13 cellular contexts compared by ENCODE assay signal in the genomic region with DNA sequence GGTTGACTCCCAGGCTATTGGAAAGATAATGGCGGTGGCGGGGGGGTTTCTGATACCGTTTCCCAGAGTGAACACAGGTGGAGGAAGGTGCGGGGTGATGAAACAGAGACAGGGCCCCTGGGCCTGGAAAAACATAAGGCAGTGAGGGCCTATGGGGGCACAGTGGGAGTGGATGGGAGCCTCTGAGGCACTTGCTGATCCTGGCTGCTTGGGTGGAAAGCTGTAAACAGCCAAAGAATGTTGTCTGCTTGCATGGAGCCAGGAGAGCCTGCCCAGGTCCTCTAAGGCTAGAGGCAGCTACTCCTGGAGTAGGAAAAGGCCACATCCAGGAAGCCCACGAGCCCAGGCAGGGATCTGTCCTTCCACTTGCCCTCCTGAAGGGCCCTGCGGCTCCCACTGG. TPM values are rescaled to one million over a fixed set of nuclear protein-coding genes. Genes with fewer than 3 reads are reported as not detected.
DNase-seq lines count a peak whose midpoint lies in the region; TF ChIP-seq lines count a peak whose summit lies in the region.
"Had no signal": no experiment of that assay in that cellular context is flagged by ENCODE, and none has a peak within 500 bp of the region (broad histone marks: within the 10 kb centered on the region; RNA-seq: fewer than 3 reads in every experiment).

No MANE protein-coding gene starts in this region.

- H3K36me3 ChIP-seq in HEK293 (ENCODE audit: control insufficient read depth in 2 of 2, insufficient read depth in 1 of 2, low read length in 2 of 2), result no peaks in the 10 kb centered on the region
- H3K36me3 ChIP-seq in colonic mucosa, result no peaks in the 10 kb centered on the region
- H3K36me3 ChIP-seq in mucosa of stomach (ENCODE audit: control insufficient read depth, insufficient read depth, low read length), result no peaks in the 10 kb centered on the region
- no peaks in the 10 kb centered on the region for H3K36me3 ChIP-seq in HAP-1 (replicated peaks)
- no peaks in the 10 kb centered on the region; the same call in 1 of the 2 replicates for H3K36me3 ChIP-seq in WERI-Rb-1

- no peaks in the 10 kb centered on the region for H3K27me3 ChIP-seq in colonic mucosa
- no peaks in the 10 kb centered on the region for H3K27me3 ChIP-seq in mucosa of stomach (ENCODE audit: control insufficient read depth, insufficient read depth, low read length)
- H3K27me3 ChIP-seq in HAP-1 (ENCODE audit: low read depth), result peaks cover 4% of the 10 kb centered on the region
- H3K27me3 ChIP-seq in WERI-Rb-1 (ENCODE audit: insufficient read depth, low read depth, severe bottlenecking), result no peaks in the 10 kb centered on the region

- no peak overlapping the region for H3K4me3 ChIP-seq in HEK293 (ENCODE audit: low read depth, low read length)
- no peak overlapping the region for H3K4me3 ChIP-seq in colonic mucosa
- no peak overlapping the region for H3K4me3 ChIP-seq in mucosa of stomach (ENCODE audit: low read length)
- no peak overlapping the region for H3K4me3 ChIP-seq in HAP-1
- no peak overlapping the region for H3K4me3 ChIP-seq in WERI-Rb-1 (ENCODE audit: low read depth, low read length)

- H3K4me1 ChIP-seq in HEK293 (ENCODE audit: control insufficient read depth, insufficient read depth, low read length) (peaks cover 3% of the 10 kb centered on the region; the same call in 1 of the 2 replicates), colonic mucosa (peaks cover 11% of the 10 kb centered on the region), mucosa of stomach (ENCODE audit: control insufficient read depth, insufficient read depth, low read length) (peaks cover 73% of the 10 kb centered on the region), HAP-1 (peaks cover 17% of the 10 kb centered on the region)

- in situ Hi-C loops in HAP-1 (cut with MboI; ENCODE audit: low sequenced_read_pairs), result no loop called here

- H3K27ac ChIP-seq in HEK293 (ENCODE audit: extremely low read depth, low read depth, low read length), result no peak overlapping the region
- peak overlapping the region; percentile 85 for H3K27ac ChIP-seq in colonic mucosa
- peak overlapping the region; percentile 100 for H3K27ac ChIP-seq in temporal lobe (ENCODE audit: low read depth, low read length)
- H3K27ac ChIP-seq in WERI-Rb-1, result no peak overlapping the region

- TF ChIP-seq CTCF in HEK293 (tag by site-specific recombination; IDR thresholded peaks at IDR 0.05) (no peak), colonic mucosa (IDR thresholded peaks at IDR 0.05) (no peak), WERI-Rb-1 (IDR thresholded peaks at IDR 0.05; ENCODE audit: low read depth, low read length) (no peak)

- DNase-seq in colonic mucosa, result no peak
- DNase-seq in DMS153 treated with DMSO at 0.1 percent for 48 hours (lab: John Stamatoyannopoulos, UW; ENCODE audit: unreplicated experiment), result no peak
- DNase-seq in HAP-1 (ENCODE audit: low spot score in 2 of 2), result no peak
- DNase-seq in WERI-Rb-1, result no peak
- DNase-seq in NCI-H1930 (lab: John Stamatoyannopoulos, UW), result no peak
- DNase-seq: activated CD8-positive, alpha-beta memory T cell treated with anti-CD3 and anti-CD28 coated beads, Interleukin-2, amount 50 U/mL, for 48 hours; MM.1S; NCI-H2227 treated with DMSO at 0.1 percent for 48 hours; stimulated activated CD4-positive, alpha-beta T cell treated with anti-CD3 and anti-CD28 coated beads, Interleukin-12 subunit alpha, Interleukin-12 subunit beta, amount 100 ng/mL, for 4 hours had no signal

- intact Hi-C loops in colonic mucosa (cut with DNase I), result no loop called here

- H3K9me3 ChIP-seq in HEK293 (ENCODE audit: control insufficient read depth, insufficient read depth, low read depth, low read length) (no peaks in the 10 kb centered on the region), colonic mucosa (no peaks in the 10 kb centered on the region), mucosa of stomach (ENCODE audit: control insufficient read depth, low read length) (no peaks in the 10 kb centered on the region), HAP-1 (no peaks in the 10 kb centered on the region), WERI-Rb-1 (ENCODE audit: severe bottlenecking) (no peaks in the 10 kb centered on the region)

- CTCF ChIA-PET in HEK293 (lab: Yijun Ruan, JAX), result interaction anchor here (1.0 to 1.4 kb wide), 2 partner anchors 12 to 39 kb away, joined by 3 read pairs; no protein-coding TSS in a partner anchor

- H3K9ac ChIP-seq in colonic mucosa (ENCODE audit: low read depth in 2 of 2, low read length in 2 of 2), result peak overlapping the region; percentile 37 to 91
- peak overlapping the region; percentile 93 for H3K9ac ChIP-seq in mucosa of stomach (ENCODE audit: low read length)

- POLR2A ChIA-PET in HEK293 (lab: Yijun Ruan, JAX), result interaction anchor here (0.9 to 1.9 kb wide), 2 partner anchors 26 to 33 kb away, joined by 3 to 9 read pairs; partner anchors contain the start of genes HYAL3, IFRD2 and NAA80

TF ChIP-seq in HEK293, 187 proteins besides CTCF, POLR2A, EP300 and RAD21:
- TF ChIP-seq ZNF394 (tag by site-specific recombination; IDR thresholded peaks at IDR 0.05; ENCODE audit: borderline replicate concordance) (peak; percentile 47; the same call in 1 of the 2 replicates), ZNF670 (tag by site-specific recombination; IDR thresholded peaks at IDR 0.05; ENCODE audit: low read depth) (no peak)

RNA-seq across cellular contexts. Expression of gene SEMA3B, which starts 3.0 kb away (rescaled TPM):
- 10 to 100 TPM; 51.6 to 57.0 TPM for total RNA-seq in colonic mucosa
- total RNA-seq in temporal lobe, result 3.2 TPM

RNA-seq across cellular contexts. Expression of gene LSMEM2, which starts 12.9 kb away (rescaled TPM):
- total RNA-seq in colonic mucosa (not detected), temporal lobe (not detected)
- total RNA-seq: CD4-positive, alpha-beta memory T cell had no signal

RNA-seq across cellular contexts. Expression of gene IFRD2, which starts 26.2 kb away (rescaled TPM):
- total RNA-seq in colonic mucosa, result 100 to 1,000 TPM in 1 of 2 donors, 10 to 100 TPM in 1; 52.8 to 129 TPM
- total RNA-seq in temporal lobe, result 10.8 TPM

RNA-seq across cellular contexts. Expression of gene GNAI2, which starts 30.0 kb away (rescaled TPM):
- total RNA-seq in colonic mucosa, result 10 to 100 TPM; 48.7 to 77.4 TPM
- total RNA-seq in temporal lobe, result 83.1 TPM

RNA-seq across cellular contexts. Expression of gene HYAL3, which starts 33.2 kb away (rescaled TPM):
- 1 to 10 TPM; 2.5 to 4.2 TPM for total RNA-seq in colonic mucosa
- 4.9 TPM for total RNA-seq in temporal lobe

Comparison
In these comparisons a context has a peak if more than half of its experiments do, and no peak if none do; other contexts are left out.
1. H3K27ac ChIP-seq: peak in colonic mucosa (single experiment) and temporal lobe (single experiment); none in HEK293 (single experiment) and WERI-Rb-1 (single experiment).
2. RNA of gene SEMA3B, which starts 3.0 kb away (total RNA-seq): 51.6 to 57.0 TPM in colonic mucosa; 3.2 TPM in temporal lobe (single experiment); every median in the first group is over 10 times any median in the second.